9 cellular contexts compared by ENCODE assay signal in genomic region chr10:29784175-29784773, GRCh38.
DNase-seq lines count a peak whose midpoint lies in the region; ATAC-seq lines count a peak whose summit lies in the region.
"Had no signal": no experiment of that assay in that cellular context is flagged by ENCODE, and none has a peak within 500 bp of the region (broad histone marks: within the 10 kb centered on the region; RNA-seq: fewer than 3 reads in every experiment).

No MANE protein-coding gene starts in this region.

- H3K4me1 Mint-ChIP-seq in CD8-positive, alpha-beta memory T cell: no peaks in the 10 kb centered on the region

- intact Hi-C loops in left cardiac atrium (cut with DNase I): no loop called here
- intact Hi-C loops in sciatic nerve (cut with DNase I): no loop called here

- no peak overlapping the region for H3K27ac ChIP-seq in CD8-positive, alpha-beta memory T cell (ENCODE audit: low read depth, low read length)

- H3K9me3 Mint-ChIP-seq in CD8-positive, alpha-beta memory T cell: peaks cover 0 to 7% (median 3%) of the 10 kb centered on the region in 5 donors

- H3K9me3 ChIP-seq in CD8-positive, alpha-beta memory T cell (ENCODE audit: low read length): no peaks in the 10 kb centered on the region

- H3K4me3 ChIP-seq in CD8-positive, alpha-beta memory T cell (ENCODE audit: low read length): no peak overlapping the region

- no peaks in the 10 kb centered on the region for H3K36me3 ChIP-seq in CD8-positive, alpha-beta memory T cell (ENCODE audit: insufficient read depth, low read length)

- H3K4me3 Mint-ChIP-seq in CD8-positive, alpha-beta memory T cell: no peak overlapping the region
- H3K4me3 Mint-ChIP-seq: naive thymus-derived CD8-positive, alpha-beta T cell had no signal

- peaks cover 0 to 1% (median 0%) of the 10 kb centered on the region in 3 donors for H3K36me3 Mint-ChIP-seq in CD8-positive, alpha-beta memory T cell

- no peak overlapping the region for H3K27ac Mint-ChIP-seq in CD8-positive, alpha-beta memory T cell
- H3K27ac Mint-ChIP-seq: naive thymus-derived CD8-positive, alpha-beta T cell had no signal

- H3K4me1 ChIP-seq in CD8-positive, alpha-beta memory T cell (ENCODE audit: insufficient read depth, low read length): no peaks in the 10 kb centered on the region

- ATAC-seq in left cardiac atrium (peak; percentile 96 to 98), sciatic nerve (peak; percentile 94), GM19467 (IDR thresholded peaks at IDR 0.05; ENCODE audit: unreplicated experiment) (no peak), GM19328 (IDR thresholded peaks at IDR 0.05; ENCODE audit: unreplicated experiment) (no peak)
- ATAC-seq: naive thymus-derived CD8-positive, alpha-beta T cell had no signal

- H3K27me3 ChIP-seq in CD8-positive, alpha-beta memory T cell (ENCODE audit: insufficient read depth, low read length, poor library complexity, severe bottlenecking): no peaks in the 10 kb centered on the region

- H3K27me3 Mint-ChIP-seq in CD8-positive, alpha-beta memory T cell: peaks cover 5 to 42% of the 10 kb centered on the region in 2 donors

- POLR2A ChIA-PET in CD8-positive, alpha-beta memory T cell (lab: Charles Lee): no interaction called here

- CTCF ChIA-PET in CD8-positive, alpha-beta memory T cell (lab: Charles Lee): no interaction called here

- peak; percentile 99 for DNase-seq in GM04504 (ENCODE audit: low read depth)
- DNase-seq in UCSD-AML1 (lab: John Stamatoyannopoulos, UW; ENCODE audit: unreplicated experiment): peak; percentile 42
- DNase-seq in left cardiac atrium: peak; percentile 67
- no peak for DNase-seq in sciatic nerve (ENCODE audit: low spot score)
- no peak for DNase-seq in NCI-H446 (lab: John Stamatoyannopoulos, UW)
- no peak for DNase-seq in CD8-positive, alpha-beta memory T cell
- DNase-seq: naive thymus-derived CD8-positive, alpha-beta T cell had no signal

Comparison
In these comparisons a context has a peak if more than half of its experiments do, and no peak if none do; other contexts are left out.
1. DNase-seq: peak in GM04504 (single experiment), UCSD-AML1 (single experiment) and left cardiac atrium (single experiment); none in sciatic nerve (single experiment), NCI-H446 (0 of 2) and CD8-positive, alpha-beta memory T cell (0 of 5).
2. ATAC-seq: peak in left cardiac atrium (2 of 2) and sciatic nerve (single experiment); none in GM19467 (single experiment) and GM19328 (single experiment).